11 cellular contexts compared by ENCODE assay signal in the genomic region with DNA sequence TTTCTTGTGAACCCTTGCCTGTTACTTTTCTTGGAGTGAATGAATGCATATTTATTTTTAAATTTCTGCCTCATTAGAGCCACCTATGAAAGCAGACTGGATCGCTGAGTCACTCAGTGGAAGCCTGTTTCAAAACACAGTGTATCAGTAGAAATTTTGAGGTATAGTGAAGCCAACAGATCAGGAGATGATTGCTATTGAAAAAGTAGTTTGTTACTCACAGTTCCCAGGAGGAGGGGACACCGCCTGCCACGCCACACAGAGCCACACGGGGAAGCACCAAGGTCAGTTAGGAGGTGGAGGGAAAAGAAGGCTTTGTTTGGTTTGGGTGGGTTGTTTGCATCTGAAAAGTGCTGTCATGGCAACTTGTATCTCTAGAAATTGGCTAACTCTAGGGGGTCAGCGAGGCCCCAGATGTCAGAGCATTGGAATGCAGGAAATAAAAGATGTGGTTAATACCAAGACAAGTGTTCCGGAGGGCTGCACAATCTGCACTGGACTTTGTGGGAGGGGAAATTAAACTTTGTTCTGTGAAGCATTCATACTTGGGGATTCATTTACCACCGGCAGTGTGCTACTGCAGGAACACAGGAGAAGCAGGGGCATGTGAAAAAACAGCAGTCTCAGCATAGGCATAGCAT.
A peak's percentile ranks its signal among the peaks of the same experiment; 100 is the strongest.
DNase-seq lines count a peak whose midpoint lies in the region; ATAC-seq and TF ChIP-seq lines count a peak whose summit lies in the region.
"Had no signal": no experiment of that assay in that cellular context is flagged by ENCODE, and none has a peak within 500 bp of the region (broad histone marks: within the 10 kb centered on the region; RNA-seq: fewer than 3 reads in every experiment).

No MANE protein-coding gene starts in this region.

- no peak for TF ChIP-seq POLR2A in ovary (IDR thresholded peaks at IDR 0.05)

- peak; percentile 86 for DNase-seq in H7
- DNase-seq in RPMI7951 (ENCODE audit: low read depth): peak; percentile 100
- peak; percentile 6 for DNase-seq in foreskin melanocyte
- DNase-seq in ovary: peak in 4 of 5 donors; percentile 10 to 69 (median 58)
- DNase-seq in NCI-H524 treated with DMSO at 0.1 percent for 48 hours (lab: John Stamatoyannopoulos, UW): no peak
- DNase-seq: activated CD8-positive, alpha-beta memory T cell treated with anti-CD3 and anti-CD28 coated beads, Interleukin-2, amount 50 U/mL, for 48 hours; nucleus accumbens had no signal

- WGBS in ovary, 3 donors: 1 to 27% (median 16%) methylated on average over 7 of the region's 7 CpGs

- no peaks in the 10 kb centered on the region for H3K4me1 ChIP-seq in ovary (ENCODE audit: insufficient read depth)

- no peak overlapping the region for H3K4me3 ChIP-seq in H7 (ENCODE audit: insufficient read depth, low read depth, low read length)
- no peak overlapping the region for H3K4me3 ChIP-seq in ovary

- H3K9me3 ChIP-seq in ovary: no peaks in the 10 kb centered on the region

- TF ChIP-seq CTCF in ovary (IDR thresholded peaks at IDR 0.05): peak in 1 of 3 donors; percentile 27

- intact Hi-C loops in ovary (cut with DNase I): no loop called here

- H3K27ac ChIP-seq in ovary: peak overlapping the region in 1 of 2 donors; percentile 73

- ATAC-seq in GM18907 (IDR thresholded peaks at IDR 0.05; ENCODE audit: unreplicated experiment) (no peak), GM21786 (IDR thresholded peaks at IDR 0.05; ENCODE audit: unreplicated experiment) (no peak), GM21529 (IDR thresholded peaks at IDR 0.05; ENCODE audit: unreplicated experiment) (no peak)
- ATAC-seq: stimulated activated memory B cell treated with anti-CD40 and anti-IgM and Interleukin-4, amounts not matched to agents 10 μg/mL and 1 μg/mL and 100 μg/mL, for 72 hours had no signal

- TF ChIP-seq EP300 in ovary (IDR thresholded peaks at IDR 0.05): no peak

- no peaks in the 10 kb centered on the region for H3K27me3 ChIP-seq in H7 (ENCODE audit: control insufficient read depth, insufficient read depth, low read length)
- no peaks in the 10 kb centered on the region for H3K27me3 ChIP-seq in ovary

- H3K36me3 ChIP-seq in H7 (replicated peaks; ENCODE audit: control insufficient read depth, insufficient read depth, low read length) (no peaks in the 10 kb centered on the region), ovary (no peaks in the 10 kb centered on the region)
